Comparison of ENCODE assay signal across 14 cellular contexts in the genomic region with DNA sequence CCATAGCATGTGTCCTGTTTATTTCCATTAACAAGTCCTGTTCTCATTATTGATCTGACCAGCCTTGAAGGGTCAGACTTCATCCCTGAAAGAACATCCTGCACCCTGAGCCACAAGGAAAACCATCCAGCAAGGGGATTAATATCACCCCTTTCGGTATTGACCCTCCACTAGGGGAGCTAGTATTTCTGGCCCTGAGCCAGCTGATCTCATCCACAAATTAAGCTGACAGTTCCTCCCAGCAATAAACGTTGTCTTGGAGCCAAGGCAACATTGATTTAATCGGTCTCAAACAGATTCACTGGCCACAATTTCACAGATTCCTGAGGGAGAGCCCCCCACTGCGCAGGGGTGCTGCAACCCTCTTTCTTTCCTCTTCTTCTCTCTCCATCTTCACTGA.
DNase-seq lines count a peak whose midpoint lies in the region; ATAC-seq and TF ChIP-seq lines count a peak whose summit lies in the region.
"Had no signal": no experiment of that assay in that cellular context is flagged by ENCODE, and none has a peak within 500 bp of the region (broad histone marks: within the 10 kb centered on the region; RNA-seq: fewer than 3 reads in every experiment).

No MANE protein-coding gene starts in this region.

- TF ChIP-seq EP300 in gastroesophageal sphincter (IDR thresholded peaks at IDR 0.05): no peak

- DNase-seq in DMS53 (lab: John Stamatoyannopoulos, UW): peak; percentile 60
- DNase-seq in DMS53 treated with DMSO at 0.1 percent for 48 hours (lab: John Stamatoyannopoulos, UW; ENCODE audit: unreplicated experiment): no peak
- peak; percentile 48 for DNase-seq in RPMI8226
- DNase-seq in kidney epithelial cell (ENCODE audit: low read depth): no peak
- no peak for DNase-seq in NOMO-1 treated with DMSO at 0.1 percent for 48 hours (lab: John Stamatoyannopoulos, UW; ENCODE audit: unreplicated experiment)
- DNase-seq: activated B cell treated with CpG ODN at 0.5 μM for 24 hours, midbrain, NCI-H2107 had no signal

- H3K27me3 ChIP-seq in kidney epithelial cell (ENCODE audit: control insufficient read depth, insufficient read depth, low read length): no peaks in the 10 kb centered on the region
- H3K27me3 ChIP-seq in gastroesophageal sphincter: no peaks in the 10 kb centered on the region
- H3K27me3 ChIP-seq: suprapubic skin had no signal

- TF ChIP-seq POLR2A in gastroesophageal sphincter (IDR thresholded peaks at IDR 0.05): no peak

- 30 to 64% methylated on average over 2 to 4 of the region's 4 CpGs for WGBS in gastroesophageal sphincter (ENCODE audit: low coverage in 1 of 2), 2 donors

- no peak overlapping the region for H3K27ac ChIP-seq in gastroesophageal sphincter
- H3K27ac ChIP-seq: epithelial cell of prostate, suprapubic skin had no signal

- no peaks in the 10 kb centered on the region for H3K9me3 ChIP-seq in gastroesophageal sphincter
- H3K9me3 ChIP-seq: suprapubic skin had no signal

- ATAC-seq in HG03432 (IDR thresholded peaks at IDR 0.05; ENCODE audit: unreplicated experiment): peak; percentile 45
- no peak for ATAC-seq in gastroesophageal sphincter
- ATAC-seq in GM18873 (IDR thresholded peaks at IDR 0.05; ENCODE audit: low FRiP score, unreplicated experiment): no peak
- ATAC-seq: activated naive CD4-positive, alpha-beta T cell treated with anti-CD3 and anti-CD28 coated beads, Interleukin-2, amount 50 U/mL, for 72 hours had no signal

- H3K4me1 ChIP-seq in gastroesophageal sphincter: no peaks in the 10 kb centered on the region
- H3K4me1 ChIP-seq: suprapubic skin had no signal

- TF ChIP-seq CTCF in kidney epithelial cell (IDR thresholded peaks at IDR 0.05; ENCODE audit: insufficient read depth, low read length, poor library complexity, severe bottlenecking): peak; percentile 17
- TF ChIP-seq CTCF in gastroesophageal sphincter (IDR thresholded peaks at IDR 0.05): no peak

- H3K4me3 ChIP-seq in kidney epithelial cell (ENCODE audit: low read depth, low read length) (no peak overlapping the region), gastroesophageal sphincter (no peak overlapping the region)
- H3K4me3 ChIP-seq: suprapubic skin had no signal

- no peaks in the 10 kb centered on the region for H3K36me3 ChIP-seq in kidney epithelial cell (ENCODE audit: control insufficient read depth, insufficient read depth, low read length)
- no peaks in the 10 kb centered on the region for H3K36me3 ChIP-seq in gastroesophageal sphincter
- H3K36me3 ChIP-seq: suprapubic skin had no signal

Comparison
In these comparisons a context has a peak if more than half of its experiments do, and no peak if none do; other contexts are left out.
1. DNase-seq: peak in DMS53 (single experiment) and RPMI8226 (single experiment); none in DMS53 treated with DMSO at 0.1 percent for 48 hours (single experiment), kidney epithelial cell (single experiment) and NOMO-1 treated with DMSO at 0.1 percent for 48 hours (single experiment).